Comparison of ENCODE assay signal across 10 cellular contexts in genomic region chr2:232611061-232611460, GRCh38. TPM values are rescaled to one million over a fixed set of nuclear protein-coding genes. Genes with fewer than 3 reads are reported as not detected.
DNase-seq lines count a peak whose midpoint lies in the region; ATAC-seq and TF ChIP-seq lines count a peak whose summit lies in the region.
"Had no signal": no experiment of that assay in that cellular context is flagged by ENCODE, and none has a peak within 500 bp of the region (broad histone marks: within the 10 kb centered on the region; RNA-seq: fewer than 3 reads in every experiment).

No MANE protein-coding gene starts in this region.

- no peak for ATAC-seq in GM21576 (IDR thresholded peaks at IDR 0.05; ENCODE audit: unreplicated experiment)
- ATAC-seq in activated naive CD4-positive, alpha-beta T cell treated with anti-CD3 and anti-CD28 coated beads, Interleukin-2, amount 50 U/mL, for 72 hours = no peak

- CTCF ChIA-PET in RWPE1 (lab: Yijun Ruan, JAX) = interaction anchor here (0.6 to 1.5 kb wide), 2 partner anchors 13 to 544 kb away, joined by 3 to 7 read pairs; no protein-coding TSS in a partner anchor

- DNase-seq in H7 = peak; percentile 32
- DNase-seq in RWPE1 (ENCODE audit: low spot score) = no peak
- DNase-seq in activated CD4-positive, CD25-positive, alpha-beta regulatory T cell (lab: John Stamatoyannopoulos, UW) = no peak
- DNase-seq in activated naive CD4-positive, alpha-beta T cell treated with anti-CD3 and anti-CD28 coated beads, Interleukin-2, amount 50 U/mL, for 16 hours = no peak
- DNase-seq in activated naive CD4-positive, alpha-beta T cell treated with anti-CD3 and anti-CD28 coated beads, Interleukin-2, amount 50 U/mL, for 72 hours (ENCODE audit: low spot score in 2 of 2) = no peak

- H3K27ac ChIP-seq in RWPE1 = peak overlapping the region; percentile 31
- H3K27ac ChIP-seq in layer of hippocampus (ENCODE audit: low read depth, low read length) = peak overlapping the region; percentile 0
- H3K27ac ChIP-seq: GM23248 had no signal

- no peak for TF ChIP-seq CTCF in RWPE1 (conservative IDR thresholded peaks at IDR 0.05; ENCODE audit: low read depth)

- H3K27me3 ChIP-seq in H7 (ENCODE audit: control insufficient read depth, insufficient read depth, low read length) = no peaks in the 10 kb centered on the region
- no peaks in the 10 kb centered on the region for H3K27me3 ChIP-seq in layer of hippocampus (ENCODE audit: control insufficient read depth, insufficient read depth, low read length)

- no peaks in the 10 kb centered on the region for H3K9me3 Mint-ChIP-seq in activated naive CD4-positive, alpha-beta T cell treated with anti-CD3 and anti-CD28 coated beads, Interleukin-2, amount 50 U/mL, for 72 hours
- H3K9me3 Mint-ChIP-seq: CD8-positive, alpha-beta memory T cell had no signal

- POLR2A ChIA-PET in RWPE1 (lab: Yijun Ruan, JAX; ENCODE audit: low non-redundant PET) = no interaction called here

- no peaks in the 10 kb centered on the region for H3K36me3 ChIP-seq in H7 (replicated peaks; ENCODE audit: control insufficient read depth, insufficient read depth, low read length)

- no peak overlapping the region for H3K27ac Mint-ChIP-seq in activated naive CD4-positive, alpha-beta T cell treated with anti-CD3 and anti-CD28 coated beads, Interleukin-2, amount 50 U/mL, for 72 hours
- H3K27ac Mint-ChIP-seq: CD8-positive, alpha-beta memory T cell; H9 had no signal

- H3K4me3 ChIP-seq in H7 (ENCODE audit: insufficient read depth, low read depth, low read length) = no peak overlapping the region
- H3K4me3 ChIP-seq: GM23248 had no signal

- no peaks in the 10 kb centered on the region for H3K36me3 Mint-ChIP-seq in activated naive CD4-positive, alpha-beta T cell treated with anti-CD3 and anti-CD28 coated beads, Interleukin-2, amount 50 U/mL, for 72 hours
- H3K36me3 Mint-ChIP-seq: CD8-positive, alpha-beta memory T cell had no signal

RNA-seq across cellular contexts. Expression of gene EFHD1, which starts 22.3 kb away (rescaled TPM):
- 3.8 and 4.3 TPM in 2 replicates for total RNA-seq in H7 (2014; rRNA removed; shearing (Covaris generic))
- total RNA-seq in activated naive CD4-positive, alpha-beta T cell treated with anti-CD3 and anti-CD28 coated beads, Interleukin-2, amount 50 U/mL, for 72 hours = 1 to 10 TPM in 1 of 2 donors, under 1 TPM in 1; 0.29 to 2.4 TPM
- total RNA-seq: GM23248 had no signal
